ENCODE assay signal across 17 cellular contexts in genomic region chr4:1178300-1179088, GRCh38. TPM values are rescaled to one million over a fixed set of nuclear protein-coding genes. Genes with fewer than 3 reads are reported as not detected.
A peak's percentile ranks its signal among the peaks of the same experiment; 100 is the strongest.
DNase-seq lines count a peak whose midpoint lies in the region; ATAC-seq and TF ChIP-seq lines count a peak whose summit lies in the region.
"Had no signal": no experiment of that assay in that cellular context is flagged by ENCODE, and none has a peak within 500 bp of the region (broad histone marks: within the 10 kb centered on the region; RNA-seq: fewer than 3 reads in every experiment).

No MANE protein-coding gene starts in this region.

- peak overlapping the region; percentile 87 for H3K27ac ChIP-seq in left ventricle myocardium inferior (replicated peaks)
- peak overlapping the region; percentile 11; the same call in 1 of the 2 replicates for H3K27ac ChIP-seq in VCaP
- H3K27ac ChIP-seq in right lobe of liver = peak overlapping the region in 2 of 3 donors; percentile 33 to 48
- H3K27ac ChIP-seq in upper lobe of right lung = no peak overlapping the region

- no peak overlapping the region for H3K4me3 ChIP-seq in left ventricle myocardium inferior
- H3K4me3 ChIP-seq in right lobe of liver = no peak overlapping the region
- H3K4me3 ChIP-seq in upper lobe of right lung = no peak overlapping the region

- 75% methylated on average over 4 of the region's 11 CpGs for WGBS in right lobe of liver (ENCODE audit: insufficient coverage, low coverage, low lambda C conversion rate, missing lambda C conversion rate)

- POLR2A ChIA-PET in HEK293T (lab: Yijun Ruan, JAX) = no interaction called here

- no peaks in the 10 kb centered on the region for H3K36me3 ChIP-seq in left ventricle myocardium inferior
- H3K36me3 ChIP-seq in right lobe of liver = no peaks in the 10 kb centered on the region
- H3K36me3 ChIP-seq in upper lobe of right lung = no peaks in the 10 kb centered on the region

- H3K4me1 ChIP-seq in left ventricle myocardium inferior (peaks cover 37% of the 10 kb centered on the region), right lobe of liver (peaks cover 0 to 37% (median 17%) of the 10 kb centered on the region in 4 donors), upper lobe of right lung (no peaks in the 10 kb centered on the region)

- no peak for TF ChIP-seq POLR2A in right lobe of liver (IDR thresholded peaks at IDR 0.05)

- TF ChIP-seq CTCF in left ventricle myocardium inferior (IDR thresholded peaks at IDR 0.05; ENCODE audit: borderline replicate concordance) (no peak), VCaP (conservative IDR thresholded peaks at IDR 0.05) (no peak), right lobe of liver (IDR thresholded peaks at IDR 0.05) (no peak), upper lobe of right lung (IDR thresholded peaks at IDR 0.05) (no peak)

- intact Hi-C loops in left ventricle myocardium inferior (cut with micrococcal nuclease) = no loop called here
- intact Hi-C loops in left ventricle myocardium superior (cut with micrococcal nuclease) = no loop called here
- intact Hi-C loops in right lobe of liver (cut with DNase I) = no loop called here
- intact Hi-C loops in upper lobe of right lung (cut with DNase I) = no loop called here

- H3K9me3 ChIP-seq in left ventricle myocardium inferior (replicated peaks) = peaks cover 19% of the 10 kb centered on the region
- no peaks in the 10 kb centered on the region for H3K9me3 ChIP-seq in right lobe of liver
- no peaks in the 10 kb centered on the region for H3K9me3 ChIP-seq in upper lobe of right lung

- ATAC-seq in left ventricle myocardium superior (no peak), right lobe of liver (no peak), upper lobe of right lung (no peak)

- H3K27me3 ChIP-seq in left ventricle myocardium inferior (ENCODE audit: low read depth) (peaks cover 4% of the 10 kb centered on the region), right lobe of liver (no peaks in the 10 kb centered on the region), upper lobe of right lung (no peaks in the 10 kb centered on the region)

- DNase-seq in left ventricle myocardium inferior (no peak), left ventricle myocardium superior (no peak), right lobe of liver (no peak), upper lobe of right lung (peak; percentile 56), germinal center (ENCODE audit: low spot score) (no peak), HEK293T (ENCODE audit: extremely low spot score) (no peak)
- DNase-seq in activated CD4-positive, alpha-beta T cell treated with anti-CD3 and anti-CD28 coated beads, Interleukin-2, amount 50 U/mL, for 48 hours = no peak
- DNase-seq: activated CD4-positive, alpha-beta T cell treated with anti-CD3 and anti-CD28 coated beads for 4 hours; activated naive CD4-positive, alpha-beta T cell treated with Interleukin-2 at 50 U/mL for 16 hours; anterior cingulate cortex; CD4-positive, CD25-positive, alpha-beta regulatory T cell; H9; hypothalamus; NCI-H187; NCI-H345; RPMI8226 had no signal

- CTCF ChIA-PET in HEK293T (lab: Yijun Ruan, JAX) = no interaction called here

TF ChIP-seq in HEK293T, 16 proteins besides CTCF, POLR2A, EP300 and RAD21:
- TF ChIP-seq ARNT (IDR thresholded peaks at IDR 0.05) (no peak), FOXM1 (IDR thresholded peaks at IDR 0.05; ENCODE audit: borderline replicate concordance) (no peak), HDGF (IDR thresholded peaks at IDR 0.05; ENCODE audit: borderline replicate concordance) (no peak), FOXA1 (IDR thresholded peaks at IDR 0.05) (no peak), FOXK2 (IDR thresholded peaks at IDR 0.05) (no peak), ZNF384 (IDR thresholded peaks at IDR 0.05) (no peak), LEF1 (IDR thresholded peaks at IDR 0.05; ENCODE audit: borderline replicate concordance) (no peak), L3MBTL2 (conservative IDR thresholded peaks at IDR 0.05) (no peak), NFRKB (IDR thresholded peaks at IDR 0.05) (no peak), SUZ12 (IDR thresholded peaks at IDR 0.05) (no peak), TARDBP (IDR thresholded peaks at IDR 0.05) (no peak), PKNOX1 (IDR thresholded peaks at IDR 0.05) (no peak), CTBP1 (IDR thresholded peaks at IDR 0.05; ENCODE audit: borderline replicate concordance) (no peak), SP1 (IDR thresholded peaks at IDR 0.05) (no peak), BHLHE40 (IDR thresholded peaks at IDR 0.05; ENCODE audit: borderline replicate concordance) (no peak), ELF4 (IDR thresholded peaks at IDR 0.05) (no peak)

RNA-seq across cellular contexts. Expression of gene SPON2, which starts 6.1 kb away (rescaled TPM):
- total RNA-seq in left ventricle myocardium inferior (13.9 TPM), left ventricle myocardium superior (22.8 TPM), right lobe of liver (100 to 1,000 TPM in 3 of 6 experiments, 10 to 100 TPM in 3; 41.9 to 138 (median 99.9) TPM), upper lobe of right lung (43.9 TPM)
